Comparison of ENCODE assay signal across 7 cellular contexts in the genomic region with DNA sequence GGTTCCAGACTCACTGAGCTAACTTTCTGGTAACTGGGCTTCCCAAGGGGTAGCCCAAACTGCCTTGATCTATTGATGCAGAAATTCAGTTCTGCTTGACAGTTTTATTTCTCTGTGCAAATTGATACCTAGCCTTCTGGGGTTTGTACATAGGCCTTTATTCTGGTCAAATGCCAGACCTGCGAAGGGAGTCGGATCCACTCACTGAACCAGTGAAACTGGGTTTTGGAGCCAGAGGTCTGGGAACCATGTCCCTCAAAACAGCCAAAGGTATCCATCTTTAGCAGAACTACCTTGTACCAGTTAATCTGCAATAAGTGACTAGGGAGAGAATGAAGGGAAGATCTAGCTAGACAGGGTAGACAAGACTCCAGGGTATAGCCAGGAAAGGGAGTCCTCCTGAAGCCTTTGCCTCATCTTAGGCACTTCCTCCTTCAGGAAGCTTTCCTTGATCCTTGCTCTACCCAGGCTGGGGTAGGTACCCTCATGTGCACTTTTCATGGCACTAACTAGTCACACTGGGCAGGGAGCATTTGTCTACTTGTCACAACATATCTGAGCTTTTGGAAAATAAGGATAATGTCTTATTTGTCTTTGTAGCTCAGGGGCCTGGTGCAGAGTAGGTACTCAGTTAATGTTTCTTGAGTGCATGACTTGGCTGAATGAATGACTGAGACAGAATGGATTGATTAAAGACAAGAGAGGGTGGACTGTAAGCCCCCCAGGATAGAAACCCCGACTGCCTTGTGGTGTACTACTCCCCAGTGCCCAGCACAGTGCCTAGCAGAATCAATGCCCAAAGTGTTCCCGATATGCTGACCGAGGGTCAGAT. TPM values are rescaled to one million over a fixed set of nuclear protein-coding genes. Genes with fewer than 3 reads are reported as not detected.
DNase-seq lines count a peak whose midpoint lies in the region; ATAC-seq lines count a peak whose summit lies in the region.

No MANE protein-coding gene starts in this region.

- peaks cover 13% of the 10 kb centered on the region for H3K27me3 ChIP-seq in HUES48 (ENCODE audit: control insufficient read depth, insufficient read depth, low read length)
- H3K27me3 ChIP-seq in iPS-20b (ENCODE audit: insufficient read depth, low read length), result peaks cover 16% of the 10 kb centered on the region

- no peak overlapping the region for H3K9ac ChIP-seq in HUES48 (ENCODE audit: low read depth, low read length)
- peak overlapping the region; percentile 99; the same call in 1 of the 2 replicates for H3K9ac ChIP-seq in iPS-20b (ENCODE audit: low read depth, low read length)

- no peak overlapping the region for H3K27ac ChIP-seq in HUES48 (ENCODE audit: low read depth, low read length)
- H3K27ac ChIP-seq in iPS-20b (ENCODE audit: low read length), result no peak overlapping the region

- peaks cover 26% of the 10 kb centered on the region for H3K4me1 ChIP-seq in HUES48 (ENCODE audit: control insufficient read depth, insufficient read depth, low read length)
- peaks cover 15% of the 10 kb centered on the region for H3K4me1 ChIP-seq in iPS-20b (ENCODE audit: insufficient read depth, low read length)

- no peaks in the 10 kb centered on the region for H3K9me3 Mint-ChIP-seq in activated naive CD8-positive, alpha-beta T cell treated with anti-CD3 and anti-CD28 coated beads, Interleukin-2, amount 50 U/mL, for 24 hours
- no peaks in the 10 kb centered on the region for H3K9me3 Mint-ChIP-seq in stimulated activated naive B cell treated with anti-CD40 and anti-IgM and Interleukin-4, amounts not matched to agents 10 μg/mL and 1 μg/mL and 100 μg/mL, for 72 hours

- H3K4me3 ChIP-seq in HUES48 (ENCODE audit: low read depth, low read length), result peak overlapping the region; percentile 67
- peak overlapping the region; percentile 99 for H3K4me3 ChIP-seq in iPS-20b (ENCODE audit: low read length)

- H3K36me3 Mint-ChIP-seq in activated naive CD8-positive, alpha-beta T cell treated with anti-CD3 and anti-CD28 coated beads, Interleukin-2, amount 50 U/mL, for 24 hours (ENCODE audit: low read depth), result no peaks in the 10 kb centered on the region
- peaks cover 0 to 2% of the 10 kb centered on the region in 2 donors for H3K36me3 Mint-ChIP-seq in stimulated activated naive B cell treated with anti-CD40 and anti-IgM and Interleukin-4, amounts not matched to agents 10 μg/mL and 1 μg/mL and 100 μg/mL, for 72 hours

- H3K4me1 Mint-ChIP-seq in activated naive CD8-positive, alpha-beta T cell treated with anti-CD3 and anti-CD28 coated beads, Interleukin-2, amount 50 U/mL, for 24 hours, result peaks cover 31% of the 10 kb centered on the region
- peaks cover 7 to 9% of the 10 kb centered on the region in 2 donors for H3K4me1 Mint-ChIP-seq in stimulated activated naive B cell treated with anti-CD40 and anti-IgM and Interleukin-4, amounts not matched to agents 10 μg/mL and 1 μg/mL and 100 μg/mL, for 72 hours

- H3K9me3 ChIP-seq in HUES48 (ENCODE audit: control insufficient read depth, insufficient read depth, low read length) (no peaks in the 10 kb centered on the region), iPS-20b (ENCODE audit: insufficient read depth, low read depth, low read length) (no peaks in the 10 kb centered on the region)

- peaks cover 2% of the 10 kb centered on the region for H3K27me3 Mint-ChIP-seq in activated naive CD8-positive, alpha-beta T cell treated with anti-CD3 and anti-CD28 coated beads, Interleukin-2, amount 50 U/mL, for 24 hours
- peaks cover 10 to 18% of the 10 kb centered on the region in 2 donors for H3K27me3 Mint-ChIP-seq in stimulated activated naive B cell treated with anti-CD40 and anti-IgM and Interleukin-4, amounts not matched to agents 10 μg/mL and 1 μg/mL and 100 μg/mL, for 72 hours

- peak overlapping the region; percentile 80 for H3K4me3 Mint-ChIP-seq in activated naive CD8-positive, alpha-beta T cell treated with anti-CD3 and anti-CD28 coated beads, Interleukin-2, amount 50 U/mL, for 24 hours
- peak overlapping the region; percentile 84 to 87 for H3K4me3 Mint-ChIP-seq in stimulated activated naive B cell treated with anti-CD40 and anti-IgM and Interleukin-4, amounts not matched to agents 10 μg/mL and 1 μg/mL and 100 μg/mL, for 72 hours

- peak overlapping the region; percentile 70 for H3K27ac Mint-ChIP-seq in activated naive CD8-positive, alpha-beta T cell treated with anti-CD3 and anti-CD28 coated beads, Interleukin-2, amount 50 U/mL, for 24 hours
- H3K27ac Mint-ChIP-seq in stimulated activated naive B cell treated with anti-CD40 and anti-IgM and Interleukin-4, amounts not matched to agents 10 μg/mL and 1 μg/mL and 100 μg/mL, for 72 hours, result no peak overlapping the region

- intact Hi-C loops in left colon (cut with DNase I, micrococcal nuclease), result no loop called here

- no peak for DNase-seq in activated naive CD8-positive, alpha-beta T cell treated with anti-CD3 and anti-CD28 coated beads, Interleukin-2, amount 50 U/mL, for 24 hours
- no peak for DNase-seq in stimulated activated naive B cell treated with anti-CD40 and anti-IgM and Interleukin-4, amounts not matched to agents 10 μg/mL and 1 μg/mL and 100 μg/mL, for 72 hours
- DNase-seq in left colon, result no peak
- no peak for DNase-seq in activated CD8-positive, alpha-beta memory T cell treated with anti-CD3 and anti-CD28 coated beads, Interleukin-2, amount 50 U/mL, for 4 hours

- peaks cover 18% of the 10 kb centered on the region for H3K36me3 ChIP-seq in HUES48 (ENCODE audit: control insufficient read depth, insufficient read depth, low read length)
- H3K36me3 ChIP-seq in iPS-20b (ENCODE audit: insufficient read depth, low read depth, low read length), result peaks cover 17% of the 10 kb centered on the region

- no peak for ATAC-seq in activated naive CD8-positive, alpha-beta T cell treated with anti-CD3 and anti-CD28 coated beads, Interleukin-2, amount 50 U/mL, for 24 hours
- ATAC-seq in stimulated activated naive B cell treated with anti-CD40 and anti-IgM and Interleukin-4, amounts not matched to agents 10 μg/mL and 1 μg/mL and 100 μg/mL, for 72 hours (replicated peaks), result peak in 1 of 2 donors; percentile 4
- ATAC-seq in HG03095 (IDR thresholded peaks at IDR 0.05; ENCODE audit: unreplicated experiment) (no peak), left colon (no peak)

RNA-seq across cellular contexts. Expression of a gene that starts 1.4 kb away (rescaled TPM):
- 10 to 100 TPM; 24.3 to 29.3 TPM for total RNA-seq in left colon

RNA-seq across cellular contexts. Expression of a gene that starts 6.3 kb away (rescaled TPM):
- 10 to 100 TPM; 53.9 to 61.3 TPM for total RNA-seq in left colon

RNA-seq across cellular contexts. Expression of a gene that starts 20.8 kb away (rescaled TPM):
- 10 to 100 TPM; 14.9 to 16.8 TPM for total RNA-seq in left colon
